Comparison of ENCODE assay signal across 22 cellular contexts in the genomic region with DNA sequence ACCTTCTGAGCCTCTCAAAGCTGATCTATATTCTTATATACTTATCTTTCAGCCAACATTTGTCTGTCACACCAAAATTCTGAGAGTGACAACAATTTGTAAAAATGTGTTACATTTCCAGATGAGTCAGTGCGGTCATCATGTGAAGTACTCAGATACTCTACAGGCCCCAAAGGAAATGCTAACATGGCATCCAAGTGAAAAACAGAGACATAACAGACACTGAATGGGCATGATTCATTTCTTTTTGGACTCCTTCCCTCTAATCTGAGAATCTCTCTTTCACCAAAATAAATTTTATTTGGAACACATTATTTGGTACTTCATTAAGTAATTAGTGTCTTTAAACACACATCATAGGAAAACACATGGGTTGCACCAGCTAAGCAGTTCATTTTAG.
"Had no signal": no experiment of that assay in that cellular context is flagged by ENCODE, and none has a peak within 500 bp of the region (broad histone marks: within the 10 kb centered on the region; RNA-seq: fewer than 3 reads in every experiment).

No MANE protein-coding gene starts in this region.

- H3K27ac ChIP-seq: dorsolateral prefrontal cortex, gastroesophageal sphincter, neutrophil, psoas muscle, spleen, tibial artery, upper lobe of left lung, uterus had no signal

- ATAC-seq: esophagus mucosa; gastroesophageal sphincter; left lobe of liver; mucosa of descending colon; naive thymus-derived CD8-positive, alpha-beta T cell; psoas muscle; sciatic nerve; stimulated activated memory B cell treated with anti-CD40 and anti-IgM and Interleukin-4, amounts not matched to agents 10 μg/mL and 1 μg/mL and 100 μg/mL, for 72 hours had no signal

- H3K27me3 ChIP-seq: dorsolateral prefrontal cortex, gastroesophageal sphincter, neutrophil, tibial artery, upper lobe of left lung, uterus had no signal

- H3K4me3 ChIP-seq: dorsolateral prefrontal cortex, gastroesophageal sphincter, mucosa of descending colon, psoas muscle, spleen, tibial artery, upper lobe of left lung, uterus had no signal

- H3K36me3 ChIP-seq: gastroesophageal sphincter, neutrophil, spleen, tibial artery, upper lobe of left lung, uterus had no signal

- DNase-seq: dorsolateral prefrontal cortex; effector CD8-positive, alpha-beta T cell; foreskin fibroblast; glutamatergic neuron; islet precursor cell; mammary epithelial cell; mucosa of descending colon; naive thymus-derived CD8-positive, alpha-beta T cell; psoas muscle; spleen; stimulated activated CD4-positive, alpha-beta T cell treated with anti-CD3 and anti-CD28 coated beads, Interleukin-15, amount 100 ng/mL, for 24 hours; stimulated activated CD4-positive, alpha-beta T cell treated with anti-CD3 and anti-CD28 coated beads, Interleukin-1b, Interleukin-23, amount 100 ng/mL, for 48 hours; stimulated activated CD4-positive, alpha-beta T cell treated with anti-CD3 and anti-CD28 coated beads, Interleukin-4, amount 100 ng/mL, for 24 hours; tibial artery; upper lobe of left lung; uterus had no signal

- H3K4me1 ChIP-seq: gastroesophageal sphincter, psoas muscle, spleen, tibial artery, upper lobe of left lung, uterus had no signal

- H3K9me3 ChIP-seq: gastroesophageal sphincter, mucosa of descending colon, neutrophil, psoas muscle, spleen, tibial artery, upper lobe of left lung had no signal
